Comparison of ENCODE assay signal across 1 cellular context in the genomic region with DNA sequence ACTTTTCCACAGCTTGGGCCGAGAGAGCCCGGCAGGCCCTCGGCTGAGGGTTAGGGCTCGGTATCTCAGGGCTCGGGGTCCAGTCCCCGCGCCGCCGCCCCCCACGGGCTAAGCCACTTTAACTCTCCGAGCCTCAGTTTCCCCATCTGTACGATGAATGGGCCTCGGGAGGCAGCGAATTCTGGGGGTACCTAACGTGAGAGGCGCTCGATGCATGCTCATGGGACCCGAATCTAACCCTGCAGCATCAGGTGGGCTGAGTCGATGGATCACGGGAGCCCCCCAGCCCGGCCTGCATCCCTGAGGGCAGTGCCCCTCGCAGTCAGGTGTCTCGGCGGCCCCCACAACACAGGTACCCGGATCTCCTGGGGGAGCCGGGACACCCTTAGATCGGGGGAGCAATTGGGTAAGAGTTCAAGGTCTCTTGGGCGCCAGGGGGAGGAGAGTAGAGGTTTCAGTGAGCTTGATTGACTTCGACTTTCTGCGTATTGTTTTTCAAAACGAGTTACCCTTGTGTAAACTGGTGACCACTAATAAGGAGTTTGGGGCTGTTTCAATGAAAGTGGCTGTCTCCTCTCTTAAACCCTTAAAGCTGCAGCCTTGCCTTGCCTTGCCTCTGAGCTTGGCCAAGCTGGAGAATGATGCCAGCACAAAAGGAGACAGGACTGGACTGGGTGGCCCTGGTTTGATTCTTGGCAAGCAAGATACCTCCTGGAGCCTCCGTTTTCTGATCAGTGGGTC.
TF ChIP-seq lines count a peak whose summit lies in the region.

No MANE protein-coding gene starts in this region.

TF ChIP-seq in GM23338, 12 proteins besides CTCF, POLR2A, EP300 and RAD21:
- TF ChIP-seq, protein P1, sequence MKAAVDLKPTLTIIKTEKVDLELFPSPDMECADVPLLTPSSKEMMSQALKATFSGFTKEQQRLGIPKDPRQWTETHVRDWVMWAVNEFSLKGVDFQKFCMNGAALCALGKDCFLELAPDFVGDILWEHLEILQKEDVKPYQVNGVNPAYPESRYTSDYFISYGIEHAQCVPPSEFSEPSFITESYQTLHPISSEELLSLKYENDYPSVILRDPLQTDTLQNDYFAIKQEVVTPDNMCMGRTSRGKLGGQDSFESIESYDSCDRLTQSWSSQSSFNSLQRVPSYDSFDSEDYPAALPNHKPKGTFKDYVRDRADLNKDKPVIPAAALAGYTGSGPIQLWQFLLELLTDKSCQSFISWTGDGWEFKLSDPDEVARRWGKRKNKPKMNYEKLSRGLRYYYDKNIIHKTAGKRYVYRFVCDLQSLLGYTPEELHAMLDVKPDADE (IDR thresholded peaks at IDR 0.05), result no peak
- no peak for TF ChIP-seq ZNF114 (CRISPR knock-in tag; IDR thresholded peaks at IDR 0.05)
- no peak for TF ChIP-seq NANOG (IDR thresholded peaks at IDR 0.05; ENCODE audit: borderline replicate concordance)
- no peak for TF ChIP-seq STAT1 (IDR thresholded peaks at IDR 0.05; ENCODE audit: unreplicated experiment)
